Comparison of ENCODE assay signal across 21 cellular contexts in genomic region chr10:111085690-111086353, GRCh38. TPM values are rescaled to one million over a fixed set of nuclear protein-coding genes. Genes with fewer than 3 reads are reported as not detected.
"Had no signal": no experiment of that assay in that cellular context is flagged by ENCODE, and none has a peak within 500 bp of the region (broad histone marks: within the 10 kb centered on the region; RNA-seq: fewer than 3 reads in every experiment).

No MANE protein-coding gene starts in this region.

- H3K27ac ChIP-seq: spleen, upper lobe of left lung, VCaP had no signal

- ATAC-seq: activated CD4-positive, CD25-positive, alpha-beta regulatory T cell treated with anti-CD3 and anti-CD28 coated beads, Interleukin-2, amount 50 U/mL, for 24 hours; activated naive CD8-positive, alpha-beta T cell treated with anti-CD3 and anti-CD28 coated beads, Interleukin-2, amount 50 U/mL, for 24 hours; left colon; right cardiac atrium; stimulated activated naive CD8-positive, alpha-beta T cell treated with anti-CD3 and anti-CD28 coated beads, Interleukin-15, Interleukin-2, amounts not matched to agents 100 U/mL and 50 U/mL, for 24 hours had no signal

- H3K4me1 ChIP-seq: spleen, upper lobe of left lung had no signal

- H3K4me1 Mint-ChIP-seq: activated CD4-positive, alpha-beta T cell treated with anti-CD3 and anti-CD28 coated beads, Interleukin-2, amount 10 ng/mL, durations not matched to agents 24 days and 14 days; activated naive CD4-positive, alpha-beta T cell treated with anti-CD3 and anti-CD28 coated beads, Interleukin-2, amount 50 U/mL, for 24 hours; activated naive CD8-positive, alpha-beta T cell treated with anti-CD3 and anti-CD28 coated beads, Interleukin-2, amount 50 U/mL, for 24 hours; naive B cell had no signal

- H3K4me3 Mint-ChIP-seq: activated CD4-positive, alpha-beta memory T cell treated with anti-CD3 and anti-CD28 coated beads for 36 hours; activated CD4-positive, alpha-beta T cell treated with anti-CD3 and anti-CD28 coated beads, Interleukin-2, amount 10 ng/mL, durations not matched to agents 24 days and 14 days; activated naive CD4-positive, alpha-beta T cell treated with anti-CD3 and anti-CD28 coated beads, Interleukin-2, amount 50 U/mL, for 24 hours; activated naive CD8-positive, alpha-beta T cell treated with anti-CD3 and anti-CD28 coated beads, Interleukin-2, amount 50 U/mL, for 24 hours; naive B cell; T-helper 1 cell treated with Interleukin-12 subunit alpha and Interleukin-12 subunit beta and Interleukin-4 antibody, amounts not matched to agents 30 μg/mL and 1 μg/mL, for 36 hours had no signal

- H3K36me3 ChIP-seq: spleen, upper lobe of left lung had no signal

- H3K9me3 Mint-ChIP-seq: activated CD4-positive, alpha-beta memory T cell treated with anti-CD3 and anti-CD28 coated beads for 36 hours; activated CD4-positive, alpha-beta T cell treated with anti-CD3 and anti-CD28 coated beads, Interleukin-2, amount 10 ng/mL, durations not matched to agents 24 days and 14 days; activated naive CD4-positive, alpha-beta T cell treated with anti-CD3 and anti-CD28 coated beads, Interleukin-2, amount 50 U/mL, for 24 hours; activated naive CD8-positive, alpha-beta T cell treated with anti-CD3 and anti-CD28 coated beads, Interleukin-2, amount 50 U/mL, for 24 hours; activated T-helper 2 cell treated with anti-CD3 and anti-CD28 coated beads, Interferon-gamma antibody, Interleukin-2, Interleukin-4, amounts not matched to agents 10 μg/mL and 5 μg/mL and 100 μg/mL, durations not matched to agents 14 hours and 24 hours and 36 hours; T-helper 1 cell treated with Interleukin-12 subunit alpha and Interleukin-12 subunit beta and Interleukin-4 antibody, amounts not matched to agents 30 μg/mL and 1 μg/mL, for 36 hours had no signal

- H3K4me3 ChIP-seq: spleen, upper lobe of left lung had no signal

- H3K36me3 Mint-ChIP-seq: activated CD4-positive, alpha-beta memory T cell treated with anti-CD3 and anti-CD28 coated beads for 36 hours; activated naive CD4-positive, alpha-beta T cell treated with anti-CD3 and anti-CD28 coated beads, Interleukin-2, amount 50 U/mL, for 24 hours; naive B cell had no signal

- DNase-seq: activated CD4-positive, alpha-beta memory T cell treated with anti-CD3 and anti-CD28 coated beads for 36 hours; activated CD4-positive, alpha-beta T cell treated with anti-CD3 and anti-CD28 coated beads, Interleukin-2, amount 10 ng/mL, durations not matched to agents 24 days and 14 days; activated naive CD8-positive, alpha-beta T cell treated with anti-CD3 and anti-CD28 coated beads, Interleukin-2, amount 50 U/mL, for 24 hours; dermis blood vessel endothelial cell; effector CD8-positive, alpha-beta T cell; hippocampal formation; kidney; left colon; mammary epithelial cell; naive B cell; spleen; stimulated activated naive CD8-positive, alpha-beta T cell treated with anti-CD3 and anti-CD28 coated beads, Interleukin-15, Interleukin-2, amounts not matched to agents 100 U/mL and 50 U/mL, for 24 hours; SW 1271; T-helper 9 cell; upper lobe of left lung had no signal

- H3K27me3 ChIP-seq: upper lobe of left lung had no signal

- H3K27ac Mint-ChIP-seq: activated CD4-positive, alpha-beta memory T cell treated with anti-CD3 and anti-CD28 coated beads for 36 hours; activated CD4-positive, alpha-beta T cell treated with anti-CD3 and anti-CD28 coated beads, Interleukin-2, amount 10 ng/mL, durations not matched to agents 24 days and 14 days; activated naive CD4-positive, alpha-beta T cell treated with anti-CD3 and anti-CD28 coated beads, Interleukin-2, amount 50 U/mL, for 24 hours; activated naive CD8-positive, alpha-beta T cell treated with anti-CD3 and anti-CD28 coated beads, Interleukin-2, amount 50 U/mL, for 24 hours; activated T-helper 2 cell treated with anti-CD3 and anti-CD28 coated beads, Interferon-gamma antibody, Interleukin-2, Interleukin-4, amounts not matched to agents 10 μg/mL and 5 μg/mL and 100 μg/mL, durations not matched to agents 14 hours and 24 hours and 36 hours; T-helper 1 cell treated with Interleukin-12 subunit alpha and Interleukin-12 subunit beta and Interleukin-4 antibody, amounts not matched to agents 30 μg/mL and 1 μg/mL, for 36 hours had no signal

- H3K9me3 ChIP-seq: spleen, upper lobe of left lung had no signal

RNA-seq across cellular contexts. Expression of gene ADRA2A, which starts 9.0 kb away (rescaled TPM):
- total RNA-seq: activated CD4-positive, alpha-beta memory T cell treated with anti-CD3 and anti-CD28 coated beads for 36 hours; activated CD4-positive, alpha-beta T cell treated with anti-CD3 and anti-CD28 coated beads, Interleukin-2, amount 10 ng/mL, durations not matched to agents 24 days and 14 days; activated T-helper 2 cell treated with anti-CD3 and anti-CD28 coated beads, Interferon-gamma antibody, Interleukin-2, Interleukin-4, amounts not matched to agents 10 μg/mL and 5 μg/mL and 100 μg/mL, durations not matched to agents 14 hours and 24 hours and 36 hours; dermis blood vessel endothelial cell; mammary epithelial cell had no signal
- polyA plus RNA-seq: mammary epithelial cell had no signal
